ENCODE assay signal across 9 cellular contexts in the genomic region with DNA sequence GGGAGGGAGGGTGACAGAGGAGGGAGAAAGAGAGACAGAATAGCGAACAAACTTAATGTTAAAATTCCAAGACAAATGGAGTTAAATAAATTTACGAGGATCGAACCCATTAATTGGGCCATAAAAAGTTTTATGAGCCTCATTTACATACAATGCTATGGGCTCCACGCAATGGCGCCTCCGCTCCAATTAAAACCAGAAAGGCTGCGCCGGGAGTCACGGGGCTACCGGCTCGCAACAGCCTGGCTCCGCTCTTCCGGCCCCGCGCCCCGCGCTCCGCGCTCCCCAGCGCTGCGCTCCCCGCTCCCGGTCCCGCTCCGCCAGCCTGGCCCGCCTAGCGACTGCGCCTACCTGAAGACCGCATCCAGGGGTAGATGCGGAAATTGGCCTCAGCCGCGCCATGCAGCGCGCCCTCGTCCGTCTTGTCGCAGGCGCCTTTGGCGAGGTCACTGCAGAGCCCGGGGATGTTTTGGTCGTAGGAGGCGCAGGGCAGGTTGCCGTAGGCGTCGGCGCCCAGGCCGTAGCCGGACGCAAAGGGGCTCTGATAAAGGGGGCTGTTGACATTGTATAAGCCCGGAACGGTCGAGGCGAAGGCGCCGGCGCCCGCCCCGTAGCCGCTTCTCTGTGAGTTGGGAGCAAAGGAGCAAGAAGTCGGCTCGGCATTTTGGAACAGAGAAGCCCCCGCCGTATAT. TPM values are rescaled to one million over a fixed set of nuclear protein-coding genes. Genes with fewer than 3 reads are reported as not detected.
DNase-seq lines count a peak whose midpoint lies in the region; ATAC-seq and TF ChIP-seq lines count a peak whose summit lies in the region.
"Had no signal": no experiment of that assay in that cellular context is flagged by ENCODE, and none has a peak within 500 bp of the region (broad histone marks: within the 10 kb centered on the region; RNA-seq: fewer than 3 reads in every experiment).

No MANE protein-coding gene starts in this region.

- peaks cover 48% of the 10 kb centered on the region for H3K27me3 ChIP-seq in WERI-Rb-1 (ENCODE audit: insufficient read depth, low read depth, severe bottlenecking)
- H3K27me3 ChIP-seq in iPS-20b (ENCODE audit: insufficient read depth, low read length), result peaks cover 100% of the 10 kb centered on the region
- peaks cover 0 to 27% (median 0%) of the 10 kb centered on the region in 5 donors for H3K27me3 ChIP-seq in subcutaneous abdominal adipose tissue (ENCODE audit: control insufficient read depth in 5 of 5, insufficient read depth in 4 of 5, low read length in 5 of 5)

- no peak for TF ChIP-seq CTCF in WERI-Rb-1 (IDR thresholded peaks at IDR 0.05; ENCODE audit: low read depth, low read length)

- peaks cover 90% of the 10 kb centered on the region for H3K27me3 Mint-ChIP-seq in T-helper 2 cell treated with Interferon-gamma antibody and Interleukin-4, amounts not matched to agents 5 μg/mL and 100 μg/mL, for 36 hours (ENCODE audit: low read depth)

- H3K9ac ChIP-seq in iPS-20b (ENCODE audit: low read depth, low read length) (no peak overlapping the region), subcutaneous abdominal adipose tissue (ENCODE audit: low read length in 5 of 5) (peak overlapping the region; percentile 23 to 77 (median 62))

- DNase-seq in T-helper 2 cell treated with Interferon-gamma antibody and Interleukin-4, amounts not matched to agents 5 μg/mL and 100 μg/mL, for 36 hours (ENCODE audit: low spot score), result no peak
- no peak for DNase-seq in T-helper 2 cell
- peak; percentile 31 for DNase-seq in WERI-Rb-1
- no peak for DNase-seq in G401 (ENCODE audit: low spot score)
- DNase-seq in DMS79 (lab: John Stamatoyannopoulos, UW), result no peak

- peak overlapping the region; percentile 73 for H3K4me3 ChIP-seq in WERI-Rb-1 (ENCODE audit: low read depth, low read length)
- H3K4me3 ChIP-seq in iPS-20b (ENCODE audit: low read length), result peak overlapping the region; percentile 46
- peak overlapping the region; percentile 75 to 92 (median 82) for H3K4me3 ChIP-seq in subcutaneous abdominal adipose tissue (ENCODE audit: low read depth in 1 of 5, low read length in 5 of 5)

- peak overlapping the region; percentile 80 for H3K27ac Mint-ChIP-seq in T-helper 2 cell treated with Interferon-gamma antibody and Interleukin-4, amounts not matched to agents 5 μg/mL and 100 μg/mL, for 36 hours

- in situ Hi-C loops in G401 (cut with HindIII; ENCODE audit: low sequenced_read_pairs), result no loop called here

- peaks cover 22% of the 10 kb centered on the region for H3K4me1 Mint-ChIP-seq in T-helper 2 cell treated with Interferon-gamma antibody and Interleukin-4, amounts not matched to agents 5 μg/mL and 100 μg/mL, for 36 hours (ENCODE audit: low read depth)

- H3K9me3 Mint-ChIP-seq in T-helper 2 cell treated with Interferon-gamma antibody and Interleukin-4, amounts not matched to agents 5 μg/mL and 100 μg/mL, for 36 hours, result no peaks in the 10 kb centered on the region
- H3K9me3 Mint-ChIP-seq: activated naive CD4-positive, alpha-beta T cell treated with anti-CD3 and anti-CD28 coated beads, Interleukin-2, amount 50 U/mL, for 72 hours had no signal

- peaks cover 3% of the 10 kb centered on the region for H3K36me3 Mint-ChIP-seq in T-helper 2 cell treated with Interferon-gamma antibody and Interleukin-4, amounts not matched to agents 5 μg/mL and 100 μg/mL, for 36 hours (ENCODE audit: low read depth)

- H3K9me3 ChIP-seq in WERI-Rb-1 (ENCODE audit: severe bottlenecking) (peaks cover 13% of the 10 kb centered on the region), iPS-20b (ENCODE audit: insufficient read depth, low read depth, low read length) (peaks cover 21% of the 10 kb centered on the region; the same call in 1 of the 2 replicates), subcutaneous abdominal adipose tissue (ENCODE audit: control insufficient read depth in 5 of 5, low read length in 5 of 5) (no peaks in the 10 kb centered on the region)

- H3K27ac ChIP-seq in WERI-Rb-1 (peak overlapping the region; percentile 72), iPS-20b (ENCODE audit: low read length) (no peak overlapping the region), subcutaneous abdominal adipose tissue (ENCODE audit: low read depth, low read length) (peak overlapping the region; percentile 95)

- no peak overlapping the region for H3K4me3 Mint-ChIP-seq in T-helper 2 cell treated with Interferon-gamma antibody and Interleukin-4, amounts not matched to agents 5 μg/mL and 100 μg/mL, for 36 hours

- no peaks in the 10 kb centered on the region for H3K36me3 ChIP-seq in WERI-Rb-1
- H3K36me3 ChIP-seq in iPS-20b (ENCODE audit: insufficient read depth, low read depth, low read length), result no peaks in the 10 kb centered on the region
- no peaks in the 10 kb centered on the region for H3K36me3 ChIP-seq in subcutaneous abdominal adipose tissue (ENCODE audit: control insufficient read depth in 5 of 5, insufficient read depth in 5 of 5, low read length in 5 of 5)

- ATAC-seq in GM21381 (IDR thresholded peaks at IDR 0.05; ENCODE audit: unreplicated experiment), result no peak
- ATAC-seq: activated naive CD4-positive, alpha-beta T cell treated with anti-CD3 and anti-CD28 coated beads, Interleukin-2, amount 50 U/mL, for 72 hours had no signal

- H3K4me1 ChIP-seq in iPS-20b (ENCODE audit: insufficient read depth, low read length) (no peaks in the 10 kb centered on the region), subcutaneous abdominal adipose tissue (ENCODE audit: control insufficient read depth in 5 of 5, insufficient read depth in 5 of 5, low read length in 5 of 5) (peaks cover 4 to 67% (median 63%) of the 10 kb centered on the region in 5 donors)

RNA-seq across cellular contexts. Expression of a gene that starts 0.5 kb away (rescaled TPM):
- 4.4 and 7.1 TPM in 2 replicates for total RNA-seq in G401 (2014; rRNA removed; shearing (Covaris generic))
- total RNA-seq: activated naive CD4-positive, alpha-beta T cell treated with anti-CD3 and anti-CD28 coated beads, Interleukin-2, amount 50 U/mL, for 72 hours had no signal

RNA-seq across cellular contexts. Expression of a gene that starts 3.6 kb away (rescaled TPM):
- 2.2 TPM in 1 of 2 replicates, not detected in the other for total RNA-seq in G401 (2014; rRNA removed; shearing (Covaris generic))
- total RNA-seq: activated naive CD4-positive, alpha-beta T cell treated with anti-CD3 and anti-CD28 coated beads, Interleukin-2, amount 50 U/mL, for 72 hours had no signal

RNA-seq across cellular contexts. Expression of a gene that starts 8.4 kb away (rescaled TPM):
- total RNA-seq in G401 (2014; rRNA removed; shearing (Covaris generic)), result 5.1 TPM in 1 of 2 replicates, not detected in the other

RNA-seq across cellular contexts. Expression of a gene that starts 9.4 kb away (rescaled TPM):
- total RNA-seq in G401 (2014; rRNA removed; shearing (Covaris generic)), result 66.5 and 71.2 TPM in 2 replicates
- total RNA-seq: activated naive CD4-positive, alpha-beta T cell treated with anti-CD3 and anti-CD28 coated beads, Interleukin-2, amount 50 U/mL, for 72 hours had no signal

RNA-seq across cellular contexts. Expression of a gene that starts 12.5 kb away (rescaled TPM):
- 0.81 and 1.6 TPM in 2 replicates for total RNA-seq in G401 (2014; rRNA removed; shearing (Covaris generic))
- total RNA-seq: activated naive CD4-positive, alpha-beta T cell treated with anti-CD3 and anti-CD28 coated beads, Interleukin-2, amount 50 U/mL, for 72 hours had no signal
